8 cellular contexts compared by ENCODE assay signal in the genomic region with DNA sequence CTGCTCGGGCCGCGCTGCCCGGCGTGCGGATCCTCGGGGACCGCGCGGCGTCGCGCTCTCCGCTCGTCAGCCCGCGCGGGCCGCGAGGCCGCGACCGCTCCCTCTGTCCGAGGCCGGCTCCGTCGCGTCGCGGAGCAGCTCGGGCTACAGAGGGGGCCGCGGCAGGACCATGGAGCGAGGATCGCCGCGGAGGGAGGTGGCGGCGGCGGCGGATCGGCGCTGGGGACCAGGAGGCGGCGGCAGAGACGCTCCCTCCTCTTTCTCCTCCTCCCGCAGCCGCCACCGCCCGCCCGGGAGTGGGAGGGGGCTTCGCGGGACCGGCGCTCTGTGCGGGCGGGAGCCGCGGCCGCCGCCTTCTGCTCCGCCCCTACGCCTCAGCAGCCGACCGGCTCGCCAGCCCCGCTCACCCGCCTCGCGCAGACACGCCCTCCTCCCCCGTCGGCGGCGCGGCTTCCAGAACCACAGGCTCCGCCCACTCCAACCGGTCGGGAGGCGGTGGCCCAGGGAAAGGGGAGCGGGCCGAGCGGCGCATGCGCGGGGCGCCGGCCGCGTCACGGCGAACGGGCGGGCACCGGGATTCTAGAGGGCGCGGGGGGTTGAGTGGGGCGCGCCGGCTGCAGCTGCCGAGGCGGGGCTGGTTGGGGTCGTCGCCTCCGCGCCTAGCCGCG. TPM values are rescaled to one million over a fixed set of nuclear protein-coding genes. Genes with fewer than 3 reads are reported as not detected.
DNase-seq lines count a peak whose midpoint lies in the region; ATAC-seq and TF ChIP-seq lines count a peak whose summit lies in the region.

Gene CASK, minus strand, starts transcription at position 298 of the 668 bp plus-strand sequence. CDS start 566 bp downstream, outside the sequence.

- H3K4me3 Mint-ChIP-seq in activated naive CD4-positive, alpha-beta T cell treated with anti-CD3 and anti-CD28 coated beads, Interleukin-2, amount 50 U/mL, for 24 hours: peak within 1 kb of the TSS; percentile 95

- no peak for TF ChIP-seq EP300 in suprapubic skin (IDR thresholded peaks at IDR 0.05)

- peak; percentile 80 for DNase-seq in GM10266 (ENCODE audit: extremely low spot score)
- peak; percentile 80 for DNase-seq in NCI-H1105 (lab: John Stamatoyannopoulos, UW)
- no peak for DNase-seq in glomerular endothelial cell (ENCODE audit: extremely low read depth, low read depth, low spot score)
- peak; percentile 65 for DNase-seq in omental fat pad (ENCODE audit: low spot score)
- peak; percentile 92 to 93 for DNase-seq in suprapubic skin (ENCODE audit: low spot score in 2 of 2)

- peak within 1 kb of the TSS; percentile 85 for H3K27ac ChIP-seq in suprapubic skin

- no peaks in the 10 kb centered on the region for H3K27me3 Mint-ChIP-seq in activated naive CD4-positive, alpha-beta T cell treated with anti-CD3 and anti-CD28 coated beads, Interleukin-2, amount 50 U/mL, for 24 hours

- no peak for TF ChIP-seq POLR2A in suprapubic skin (IDR thresholded peaks at IDR 0.05)

- ATAC-seq in HG02642 (IDR thresholded peaks at IDR 0.05; ENCODE audit: poor library complexity, unreplicated experiment) (peak; percentile 91), SK-N-SH treated with all-trans-retinoic acid at 6 μM for 48 hours (peak; percentile 89), omental fat pad (ENCODE audit: low FRiP score) (peak; percentile 92)

- 40% methylated on average over 12 of the region's 108 CpGs for WGBS in suprapubic skin

- peaks cover 4% of the 10 kb centered on the region for H3K4me1 ChIP-seq in suprapubic skin

- H3K4me3 ChIP-seq in suprapubic skin: peak within 1 kb of the TSS; percentile 62

- no peaks in the 10 kb centered on the region for H3K27me3 ChIP-seq in suprapubic skin

- no peaks in the 10 kb centered on the region for H3K36me3 ChIP-seq in suprapubic skin

- TF ChIP-seq CTCF in GM10266 (IDR thresholded peaks at IDR 0.05; ENCODE audit: control insufficient read depth, insufficient read depth, low read depth, missing control alignments): peak; percentile 5
- no peak for TF ChIP-seq CTCF in omental fat pad (IDR thresholded peaks at IDR 0.05)
- no peak for TF ChIP-seq CTCF in suprapubic skin (IDR thresholded peaks at IDR 0.05)

- peaks cover 36% of the 10 kb centered on the region for H3K4me1 Mint-ChIP-seq in activated naive CD4-positive, alpha-beta T cell treated with anti-CD3 and anti-CD28 coated beads, Interleukin-2, amount 50 U/mL, for 24 hours

- H3K27ac Mint-ChIP-seq in activated naive CD4-positive, alpha-beta T cell treated with anti-CD3 and anti-CD28 coated beads, Interleukin-2, amount 50 U/mL, for 24 hours: peak within 1 kb of the TSS; percentile 79

- H3K9me3 Mint-ChIP-seq in activated naive CD4-positive, alpha-beta T cell treated with anti-CD3 and anti-CD28 coated beads, Interleukin-2, amount 50 U/mL, for 24 hours: no peaks in the 10 kb centered on the region

- no peaks in the 10 kb centered on the region for H3K9me3 ChIP-seq in suprapubic skin

- H3K36me3 Mint-ChIP-seq in activated naive CD4-positive, alpha-beta T cell treated with anti-CD3 and anti-CD28 coated beads, Interleukin-2, amount 50 U/mL, for 24 hours: no peaks in the 10 kb centered on the region

TF ChIP-seq in SK-N-SH treated with all-trans-retinoic acid at 6 μM for 48 hours, 23 proteins besides CTCF, POLR2A, EP300 and RAD21:
- no peak for TF ChIP-seq ZFP30 (CRISPR knock-in tag; IDR thresholded peaks at IDR 0.05)
- TF ChIP-seq POU6F1 (CRISPR knock-in tag; IDR thresholded peaks at IDR 0.05; ENCODE audit: borderline replicate concordance, low read depth): no peak
- TF ChIP-seq, protein P1, sequence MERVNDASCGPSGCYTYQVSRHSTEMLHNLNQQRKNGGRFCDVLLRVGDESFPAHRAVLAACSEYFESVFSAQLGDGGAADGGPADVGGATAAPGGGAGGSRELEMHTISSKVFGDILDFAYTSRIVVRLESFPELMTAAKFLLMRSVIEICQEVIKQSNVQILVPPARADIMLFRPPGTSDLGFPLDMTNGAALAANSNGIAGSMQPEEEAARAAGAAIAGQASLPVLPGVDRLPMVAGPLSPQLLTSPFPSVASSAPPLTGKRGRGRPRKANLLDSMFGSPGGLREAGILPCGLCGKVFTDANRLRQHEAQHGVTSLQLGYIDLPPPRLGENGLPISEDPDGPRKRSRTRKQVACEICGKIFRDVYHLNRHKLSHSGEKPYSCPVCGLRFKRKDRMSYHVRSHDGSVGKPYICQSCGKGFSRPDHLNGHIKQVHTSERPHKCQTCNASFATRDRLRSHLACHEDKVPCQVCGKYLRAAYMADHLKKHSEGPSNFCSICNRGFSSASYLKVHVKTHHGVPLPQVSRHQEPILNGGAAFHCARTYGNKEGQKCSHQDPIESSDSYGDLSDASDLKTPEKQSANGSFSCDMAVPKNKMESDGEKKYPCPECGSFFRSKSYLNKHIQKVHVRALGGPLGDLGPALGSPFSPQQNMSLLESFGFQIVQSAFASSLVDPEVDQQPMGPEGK (CRISPR knock-in tag; IDR thresholded peaks at IDR 0.05; ENCODE audit: borderline replicate concordance): no peak
- no peak for TF ChIP-seq CSRNP3 (CRISPR knock-in tag; IDR thresholded peaks at IDR 0.05)
- no peak for TF ChIP-seq BACH2 (CRISPR knock-in tag; IDR thresholded peaks at IDR 0.05; ENCODE audit: borderline replicate concordance)
- no peak for TF ChIP-seq ZNF8 (CRISPR knock-in tag; IDR thresholded peaks at IDR 0.05)
- TF ChIP-seq ZFP3 (CRISPR knock-in tag; IDR thresholded peaks at IDR 0.05): no peak
- TF ChIP-seq, protein P2, sequence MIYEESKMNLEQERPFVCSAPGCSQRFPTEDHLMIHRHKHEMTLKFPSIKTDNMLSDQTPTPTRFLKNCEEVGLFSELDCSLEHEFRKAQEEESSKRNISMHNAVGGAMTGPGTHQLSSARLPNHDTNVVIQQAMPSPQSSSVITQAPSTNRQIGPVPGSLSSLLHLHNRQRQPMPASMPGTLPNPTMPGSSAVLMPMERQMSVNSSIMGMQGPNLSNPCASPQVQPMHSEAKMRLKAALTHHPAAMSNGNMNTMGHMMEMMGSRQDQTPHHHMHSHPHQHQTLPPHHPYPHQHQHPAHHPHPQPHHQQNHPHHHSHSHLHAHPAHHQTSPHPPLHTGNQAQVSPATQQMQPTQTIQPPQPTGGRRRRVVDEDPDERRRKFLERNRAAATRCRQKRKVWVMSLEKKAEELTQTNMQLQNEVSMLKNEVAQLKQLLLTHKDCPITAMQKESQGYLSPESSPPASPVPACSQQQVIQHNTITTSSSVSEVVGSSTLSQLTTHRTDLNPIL (CRISPR knock-in tag; IDR thresholded peaks at IDR 0.05; ENCODE audit: low read depth): no peak
- TF ChIP-seq SNAI2 (CRISPR knock-in tag; IDR thresholded peaks at IDR 0.05): no peak
- TF ChIP-seq ZC3H10 (CRISPR knock-in tag; IDR thresholded peaks at IDR 0.05): no peak
- no peak for TF ChIP-seq GLIS3 (CRISPR knock-in tag; IDR thresholded peaks at IDR 0.05)
- TF ChIP-seq TCF4 (CRISPR knock-in tag; IDR thresholded peaks at IDR 0.05; ENCODE audit: borderline replicate concordance): no peak
- no peak for TF ChIP-seq ISL1 (CRISPR knock-in tag; IDR thresholded peaks at IDR 0.05)
TF ChIP-seq in SK-N-SH treated with all-trans-retinoic acid at 6 μM for 48 hours: peak in this region for 0.

RNA-seq across cellular contexts. Expression of gene CASK, which starts in this region (rescaled TPM):
- total RNA-seq in glomerular endothelial cell (21.3 and 31.0 TPM in 2 replicates), omental fat pad (10 to 100 TPM; 26.8 to 42.4 (median 32.9) TPM), suprapubic skin (10 to 100 TPM; 19.4 to 28.6 (median 25.3) TPM)
